In the genomic region with DNA sequence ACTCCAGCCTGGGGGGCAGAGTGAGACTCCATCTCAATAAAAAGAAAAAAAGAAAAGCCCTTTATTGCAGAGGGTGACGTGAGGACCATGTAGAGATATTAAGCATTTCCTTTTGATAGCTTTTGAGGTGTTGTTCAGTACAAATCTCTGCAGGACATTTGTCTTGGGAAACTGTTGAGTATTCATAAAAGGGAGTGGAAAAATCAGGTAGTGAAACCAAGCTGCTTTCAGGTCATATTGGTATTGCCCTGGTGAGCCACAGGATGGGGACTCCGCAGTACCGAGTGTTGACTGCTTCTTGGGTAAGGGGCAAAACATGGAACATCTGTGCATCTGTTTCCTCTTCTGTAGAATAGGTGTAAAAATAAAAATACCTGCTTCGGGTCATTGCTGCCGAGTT, we compare ENCODE assay signal across 8 cellular contexts. TPM values are rescaled to one million over a fixed set of nuclear protein-coding genes. Genes with fewer than 3 reads are reported as not detected.
DNase-seq lines count a peak whose midpoint lies in the region; ATAC-seq and TF ChIP-seq lines count a peak whose summit lies in the region.

No MANE protein-coding gene starts in this region.

- in situ Hi-C loops in GM13977 (cut with MboI; ENCODE audit: low pct_unique_long_range_greater_than_20kb, low sequenced_read_pairs, unreplicated experiment): no loop called here

- H3K4me1 ChIP-seq in stomach (peaks cover 15 to 58% (median 36%) of the 10 kb centered on the region in 4 donors), upper lobe of right lung (peaks cover 34% of the 10 kb centered on the region)

- ATAC-seq in GM19468 (IDR thresholded peaks at IDR 0.05; ENCODE audit: extremely low read depth, unreplicated experiment): peak; percentile 34
- ATAC-seq in HG03135 (IDR thresholded peaks at IDR 0.05; ENCODE audit: unreplicated experiment): peak; percentile 50
- ATAC-seq in effector memory CD8-positive, alpha-beta T cell (replicated peaks): peak; percentile 25
- no peak for ATAC-seq in upper lobe of right lung

- H3K27ac ChIP-seq in stomach: peak overlapping the region in 2 of 5 donors; percentile 81 to 82
- no peak overlapping the region for H3K27ac ChIP-seq in upper lobe of right lung

- H3K27ac Mint-ChIP-seq in effector memory CD8-positive, alpha-beta T cell: peak overlapping the region; percentile 41 to 96

- no peak overlapping the region for H3K4me3 ChIP-seq in stomach
- no peak overlapping the region for H3K4me3 ChIP-seq in upper lobe of right lung

- H3K9me3 Mint-ChIP-seq in effector memory CD8-positive, alpha-beta T cell: no peaks in the 10 kb centered on the region

- H3K9me3 ChIP-seq in stomach (no peaks in the 10 kb centered on the region), upper lobe of right lung (no peaks in the 10 kb centered on the region)

- no peaks in the 10 kb centered on the region for H3K27me3 Mint-ChIP-seq in effector memory CD8-positive, alpha-beta T cell

- 60 to 69% (median 62%) methylated on average over 5 of the region's 5 CpGs for WGBS in stomach, 5 donors

- no peaks in the 10 kb centered on the region for H3K27me3 ChIP-seq in stomach
- H3K27me3 ChIP-seq in upper lobe of right lung: no peaks in the 10 kb centered on the region

- intact Hi-C loops in stomach (cut with DNase I; ENCODE audit: low total_unique reads) (no loop called here), upper lobe of right lung (cut with DNase I) (no loop called here)

- H3K36me3 ChIP-seq in stomach: peaks cover 0 to 20% (median 14%) of the 10 kb centered on the region in 4 donors
- no peaks in the 10 kb centered on the region for H3K36me3 ChIP-seq in upper lobe of right lung

- H3K4me3 Mint-ChIP-seq in effector memory CD8-positive, alpha-beta T cell: peak overlapping the region in 1 of 2 donors; percentile 18

- H3K36me3 Mint-ChIP-seq in effector memory CD8-positive, alpha-beta T cell (ENCODE audit: insufficient read depth): peaks cover 25% of the 10 kb centered on the region

- TF ChIP-seq EP300 in stomach (IDR thresholded peaks at IDR 0.05): no peak

- H3K4me1 Mint-ChIP-seq in effector memory CD8-positive, alpha-beta T cell (ENCODE audit: low read depth in 2 of 2): peaks cover 28 to 43% of the 10 kb centered on the region in 2 donors

- no peak for TF ChIP-seq POLR2A in stomach (IDR thresholded peaks at IDR 0.05)

- TF ChIP-seq CTCF in GM12872 (IDR thresholded peaks at IDR 0.05; ENCODE audit: insufficient read depth, low read depth, low read length) (0 out of 3 replicates have a peak, but pooled peaks have one; percentile 8), GM13977 (IDR thresholded peaks at IDR 0.05; ENCODE audit: extremely low read depth, insufficient read depth, missing control alignments) (no peak), stomach (IDR thresholded peaks at IDR 0.05) (no peak), upper lobe of right lung (IDR thresholded peaks at IDR 0.05) (no peak)

- no peak for DNase-seq in effector memory CD8-positive, alpha-beta T cell
- no peak for DNase-seq in GM13977 (ENCODE audit: low spot score)
- no peak for DNase-seq in cerebellar nuclear complex (lab: John Stamatoyannopoulos, UW)
- no peak for DNase-seq in stomach
- no peak for DNase-seq in upper lobe of right lung

RNA-seq across cellular contexts. Expression of a gene that starts 9.9 kb away (rescaled TPM):
- total RNA-seq in stomach (100 to 1,000 TPM in 2 of 5 donors, 10 to 100 TPM in 3; 23.2 to 192 (median 50.3) TPM), upper lobe of right lung (91.7 TPM)
- polyA plus RNA-seq in stomach: 10 to 100 TPM in 2 of 3 donors, 1 to 10 TPM in 1; 6.6 to 13.2 (median 11.8) TPM

RNA-seq across cellular contexts. Expression of a gene that starts 36.0 kb away (rescaled TPM):
- total RNA-seq in stomach (100 to 1,000 TPM in 3 of 5 donors, 10 to 100 TPM in 1, 1 to 10 TPM in 1; 9.8 to 170 (median 106) TPM), upper lobe of right lung (33.3 TPM)
- polyA plus RNA-seq in stomach: 10 to 100 TPM in 2 of 3 donors, 1 to 10 TPM in 1; 5.3 to 14.4 (median 12.2) TPM
